Comparison of ENCODE assay signal across 10 cellular contexts in the genomic region with DNA sequence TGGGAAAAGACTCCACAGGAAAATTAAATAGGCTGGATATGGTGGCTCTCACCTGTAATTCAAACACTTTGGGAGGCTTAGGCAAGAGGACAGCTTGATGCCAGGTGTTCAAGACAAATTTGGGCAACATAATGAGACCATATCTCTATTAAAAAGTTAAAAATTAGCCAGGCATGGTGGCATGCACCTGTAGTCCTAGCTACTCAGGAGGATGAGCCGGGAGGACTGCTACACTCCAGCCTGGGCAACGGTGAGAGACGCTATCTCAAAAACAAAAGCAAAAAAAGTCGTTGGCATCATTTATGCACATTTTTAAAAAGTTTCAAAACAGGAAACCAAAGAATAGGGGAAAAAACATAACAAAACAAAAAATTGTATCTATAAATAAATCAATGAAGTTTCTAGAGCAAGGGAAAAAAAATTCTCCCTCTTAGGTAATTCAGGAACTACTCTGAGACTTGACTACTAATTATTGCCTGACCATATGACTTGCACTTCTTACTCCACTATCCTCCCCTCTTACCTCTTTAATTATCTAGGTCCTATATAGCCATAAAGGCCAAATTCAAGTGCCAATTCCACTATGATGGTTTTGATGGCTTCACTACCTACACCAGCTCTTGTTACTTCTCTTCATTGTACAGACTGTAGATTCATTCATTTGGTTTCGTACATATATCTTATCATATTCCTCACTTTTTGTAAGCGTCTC. TPM values are rescaled to one million over a fixed set of nuclear protein-coding genes. Genes with fewer than 3 reads are reported as not detected.
DNase-seq lines count a peak whose midpoint lies in the region; ATAC-seq, FAIRE-seq and TF ChIP-seq lines count a peak whose summit lies in the region.
"Had no signal": no experiment of that assay in that cellular context is flagged by ENCODE, and none has a peak within 500 bp of the region (broad histone marks: within the 10 kb centered on the region; RNA-seq: fewer than 3 reads in every experiment).

No MANE protein-coding gene starts in this region.

- H3K4me3 ChIP-seq in BE2C (ENCODE audit: low read depth, low read length) (peak overlapping the region; percentile 98), HUES64 (ENCODE audit: low read length) (peak overlapping the region; percentile 85), GM12878 (peak overlapping the region; percentile 94), mucosa of stomach (ENCODE audit: low read length) (no peak overlapping the region)

- H4K20me1 ChIP-seq in GM12878 (ENCODE audit: control insufficient read depth, insufficient read depth), result no peaks in the 10 kb centered on the region

- H3K4me1 ChIP-seq in BE2C, result no peaks in the 10 kb centered on the region
- peaks cover 23% of the 10 kb centered on the region; the same call in 1 of the 2 replicates for H3K4me1 ChIP-seq in HUES64 (ENCODE audit: insufficient read depth, low read length)
- H3K4me1 ChIP-seq in GM12878 (ENCODE audit: control insufficient read depth, insufficient read depth, low read length), result peaks cover 10% of the 10 kb centered on the region
- H3K4me1 ChIP-seq in mucosa of stomach (ENCODE audit: control insufficient read depth, insufficient read depth, low read length), result peaks cover 9% of the 10 kb centered on the region

- TF ChIP-seq CTCF in BE2C (IDR thresholded peaks at IDR 0.05; ENCODE audit: low read depth, low read length) (no peak), GM12878 (IDR thresholded peaks at IDR 0.05 in 2 of 3, conservative IDR thresholded peaks at IDR 0.05 in 1 of 3; ENCODE audit: control insufficient read depth in 2 of 3, extremely low read depth in 1 of 3, insufficient read depth in 1 of 3, low read depth in 3 of 3, low read length in 3 of 3) (no peak)

- H3K79me2 ChIP-seq in GM12878 (ENCODE audit: control insufficient read depth, insufficient read depth, low read length), result peaks cover 54% of the 10 kb centered on the region

- 91% methylated on average over 6 of the region's 6 CpGs for WGBS in HUES64
- WGBS in GM12878 (ENCODE audit: insufficient coverage, insufficient replicate concordance, low lambda C conversion rate, missing lambda C conversion rate), result 46% methylated on average over 6 of the region's 6 CpGs

- RAD21 ChIA-PET in GM12878 (lab: Charles Lee; ENCODE audit: unreplicated experiment), result interaction anchor here (1.1 to 3.7 kb wide), 3 partner anchors 11 to 47 kb away, joined by 4 to 31 read pairs (median 6); no protein-coding TSS in a partner anchor

- H3K9ac ChIP-seq in HUES64 (ENCODE audit: low read depth, low read length) (peak overlapping the region; percentile 87; the same call in 1 of the 2 replicates), GM12878 (ENCODE audit: control insufficient read depth, insufficient read depth, low read length) (peak overlapping the region; percentile 93), mucosa of stomach (ENCODE audit: low read length) (peak overlapping the region; percentile 82)

- H3K27ac ChIP-seq in HUES64 (ENCODE audit: low read depth, low read length), result no peak overlapping the region
- peak overlapping the region; percentile 82; the same call in 1 of the 2 replicates for H3K27ac ChIP-seq in GM12878 (ENCODE audit: control insufficient read depth, insufficient read depth)

- TF ChIP-seq EP300 in GM12878 (IDR thresholded peaks at IDR 0.05; ENCODE audit: borderline replicate concordance in 1 of 2, control insufficient read depth in 1 of 2, low read depth in 2 of 2, low read length in 2 of 2), result no peak

- in situ Hi-C loops in GM12878 (cut with MboI), result no loop called here

- TF ChIP-seq RAD21 in GM12878 (IDR thresholded peaks at IDR 0.05; ENCODE audit: insufficient read depth, low read depth, low read length), result no peak

- no peaks in the 10 kb centered on the region for H3K9me3 ChIP-seq in BE2C
- H3K9me3 ChIP-seq in HUES64 (ENCODE audit: insufficient read depth, low read depth, low read length), result no peaks in the 10 kb centered on the region
- H3K9me3 ChIP-seq in GM12878 (replicated peaks; ENCODE audit: control insufficient read depth, insufficient read depth, low read length), result no peaks in the 10 kb centered on the region
- H3K9me3 ChIP-seq in mucosa of stomach (ENCODE audit: control insufficient read depth, low read length), result no peaks in the 10 kb centered on the region

- H3K36me3 ChIP-seq in BE2C, result peaks cover 26% of the 10 kb centered on the region
- peaks cover 40% of the 10 kb centered on the region for H3K36me3 ChIP-seq in HUES64 (ENCODE audit: insufficient read depth, low read length)
- H3K36me3 ChIP-seq in GM12878 (ENCODE audit: control insufficient read depth in 2 of 2, insufficient read depth in 2 of 2, low read length in 1 of 2), result peaks cover 0 to 2% of the 10 kb centered on the region in 2 experiments; a peak in 1 of 4 replicates
- no peaks in the 10 kb centered on the region for H3K36me3 ChIP-seq in mucosa of stomach (ENCODE audit: control insufficient read depth, insufficient read depth, low read length)

- no peak for ATAC-seq in GM12878

- POLR2A ChIA-PET in GM12878 (lab: Charles Lee), result interaction anchor here (0.6 to 4.1 kb wide), 4 partner anchors 11 to 239 kb away, joined by 3 to 35 read pairs (median 8); a partner anchor contains a TSS

- no peaks in the 10 kb centered on the region for H3K27me3 ChIP-seq in BE2C
- no peaks in the 10 kb centered on the region for H3K27me3 ChIP-seq in HUES64 (ENCODE audit: insufficient read depth, low read length)
- H3K27me3 ChIP-seq in GM12878 (replicated peaks in 1 of 2; ENCODE audit: control insufficient read depth in 2 of 2, insufficient read depth in 2 of 2, low read length in 1 of 2), result no peaks in the 10 kb centered on the region
- H3K27me3 ChIP-seq in mucosa of stomach (ENCODE audit: control insufficient read depth, insufficient read depth, low read length), result no peaks in the 10 kb centered on the region

- intact Hi-C loops in GM12878 (cut with micrococcal nuclease; ENCODE audit: unreplicated experiment), result loop anchor here (2.0 kb wide), 1 partner anchor 53 kb away; a partner anchor contains a TSS

- SMC1A ChIA-PET in GM12878 (lab: Charles Lee; ENCODE audit: uncharacterized antibody, unreplicated experiment), result interaction anchor here (0.7 to 8.8 kb wide), 7 partner anchors 10 to 128 kb away, joined by 3 to 48 read pairs (median 3); a partner anchor contains a TSS

- no peak for FAIRE-seq in GM12878 (lab: Jason Lieb, UNC)
- FAIRE-seq: endometrium had no signal

- no peak for DNase-seq in BE2C
- no peak for DNase-seq in GM12878 (ENCODE audit: low read depth, low spot score)
- DNase-seq in LoVo (ENCODE audit: low spot score), result no peak
- DNase-seq in dedifferentiated amniotic fluid mesenchymal stem cell (ENCODE audit: extremely low spot score), result no peak
- no peak for DNase-seq in NCI-H226
- no peak for DNase-seq in NCI-H1048 (lab: John Stamatoyannopoulos, UW)
- DNase-seq: SW 1271 had no signal

- TF ChIP-seq POLR2A in GM12878 (IDR thresholded peaks at IDR 0.05; ENCODE audit: low read depth, low read length), result no peak

- no TSS peak for BruUV-seq in GM12878 (replicated peaks; lab: Mats Ljungman, UMichigan)

- H2AFZ ChIP-seq in GM12878 (ENCODE audit: control insufficient read depth, low read depth, low read length), result no peak overlapping the region

- H3K4me2 ChIP-seq in GM12878 (ENCODE audit: control insufficient read depth, insufficient read depth), result peak overlapping the region; percentile 96

- CTCF ChIA-PET in GM12878 (lab: Yijun Ruan, JAX), result interaction anchor here (0.6 to 8.0 kb wide), 6 partner anchors 10 to 73 kb away, joined by 3 to 80 read pairs (median 5); a partner anchor contains a TSS

RNA-seq across cellular contexts. Expression of a gene that starts 1.6 kb away (rescaled TPM):
- 61.9 TPM for polyA plus RNA-seq in BE2C (2012; ENCODE audit: insufficient read depth, insufficient read length, low read depth)
- 59.3 TPM for polyA plus RNA-seq in HUES64 (2013, experiment 1 of 2)
- 55.1 TPM for polyA plus RNA-seq in HUES64 (2013, experiment 2 of 2)
- total RNA-seq in GM12878 (2013; cell fraction: nucleolus; rRNA removed), result 281 and 328 TPM in 2 replicates
- total RNA-seq in GM12878 (2014; rRNA removed), result 66.3 and 79.6 TPM in 2 replicates
- total RNA-seq in GM12878 (2014; rRNA removed; fragmentation: Illumina TruSeq; extraction: Trizol), result 54.8 and 56.5 TPM in 2 replicates
- total RNA-seq in GM12878 (2021), result 56.6 and 63.9 TPM in 2 replicates
- 37.9 TPM for polyA plus RNA-seq in GM12878 (2011; ENCODE audit: low read depth)
- polyA plus RNA-seq in GM12878 (2011; rRNA removed), result 147 and 165 TPM in 2 replicates
- 126 and 137 TPM in 2 replicates for polyA plus RNA-seq in GM12878 (2011; cell fraction: cytosol; rRNA removed)
- polyA plus RNA-seq in GM12878 (2011; cell fraction: nucleus; rRNA removed), result 573 and 682 TPM in 2 replicates
- polyA plus RNA-seq in GM12878 (2012), result 46.9 and 50.9 TPM in 2 replicates
- polyA plus RNA-seq in GM12878 (2014; fragmentation: Illumina TruSeq; extraction: Trizol), result 69.4 and 71.4 TPM in 2 replicates
- 10 to 100 TPM; 32.8 to 36.0 TPM for polyA plus RNA-seq in GM12878 (2014; fragmentation: Nextera tagmentation; extraction: Ambion mirVana)
- polyA plus RNA-seq in GM12878 (2014; rRNA removed), result 82.5 and 83.9 TPM in 2 replicates
- 10 to 100 TPM; 64.7 to 70.9 TPM for polyA plus RNA-seq in GM12878 (2016; fragmentation: Nextera tagmentation; extraction: Ambion mirVana)
- 106 and 127 TPM in 2 replicates for polyA minus RNA-seq in GM12878 (2011; rRNA and poly(A)+ RNA removed)
- 24.3 and 36.8 TPM in 2 replicates for polyA minus RNA-seq in GM12878 (2011; cell fraction: cytosol; rRNA and poly(A)+ RNA removed)
- polyA minus RNA-seq in GM12878 (2011; cell fraction: nucleus; rRNA and poly(A)+ RNA removed), result 93.9 and 122 TPM in 2 replicates

RNA-seq across cellular contexts. Expression of a gene that starts 16.6 kb away (rescaled TPM):
- polyA plus RNA-seq in BE2C (2012; ENCODE audit: insufficient read depth, insufficient read length, low read depth), result 24.5 TPM
- polyA plus RNA-seq in HUES64 (2013, experiment 1 of 2), result 211 TPM
- polyA plus RNA-seq in HUES64 (2013, experiment 2 of 2), result 202 TPM
- 2.6 and 3.5 TPM in 2 replicates for total RNA-seq in GM12878 (2013; cell fraction: nucleolus; rRNA removed)
- 1.5 and 1.6 TPM in 2 replicates for total RNA-seq in GM12878 (2014; rRNA removed)
- total RNA-seq in GM12878 (2014; rRNA removed; fragmentation: Illumina TruSeq; extraction: Trizol), result 1.7 and 1.8 TPM in 2 replicates
- total RNA-seq in GM12878 (2021), result 6.2 and 6.3 TPM in 2 replicates
- polyA plus RNA-seq in GM12878 (2011; ENCODE audit: low read depth), result 1.8 TPM
- 2.0 and 2.6 TPM in 2 replicates for polyA plus RNA-seq in GM12878 (2011; rRNA removed)
- 2.5 and 3.7 TPM in 2 replicates for polyA plus RNA-seq in GM12878 (2011; cell fraction: cytosol; rRNA removed)
- 3.6 and 4.6 TPM in 2 replicates for polyA plus RNA-seq in GM12878 (2011; cell fraction: nucleus; rRNA removed)
- polyA plus RNA-seq in GM12878 (2012), result 2.5 and 2.6 TPM in 2 replicates
- polyA plus RNA-seq in GM12878 (2014; fragmentation: Illumina TruSeq; extraction: Trizol), result 4.7 and 5.1 TPM in 2 replicates
- polyA plus RNA-seq in GM12878 (2014; fragmentation: Nextera tagmentation; extraction: Ambion mirVana), result 1 to 10 TPM; 1.9 to 2.3 TPM
- polyA plus RNA-seq in GM12878 (2014; rRNA removed), result 3.4 and 4.5 TPM in 2 replicates
- polyA plus RNA-seq in GM12878 (2016; fragmentation: Nextera tagmentation; extraction: Ambion mirVana), result 1 to 10 TPM; 1.6 to 1.7 TPM
- 2.7 and 4.1 TPM in 2 replicates for polyA minus RNA-seq in GM12878 (2011; rRNA and poly(A)+ RNA removed)
- 0.80 and 2.0 TPM in 2 replicates for polyA minus RNA-seq in GM12878 (2011; cell fraction: cytosol; rRNA and poly(A)+ RNA removed)
- polyA minus RNA-seq in GM12878 (2011; cell fraction: nucleus; rRNA and poly(A)+ RNA removed), result 2.4 and 3.0 TPM in 2 replicates

RNA-seq across cellular contexts. Expression of a gene that starts 32.6 kb away (rescaled TPM):
- polyA plus RNA-seq in BE2C (2012; ENCODE audit: insufficient read depth, insufficient read length, low read depth), result 65.2 TPM
- 32.4 TPM for polyA plus RNA-seq in HUES64 (2013, experiment 1 of 2)
- polyA plus RNA-seq in HUES64 (2013, experiment 2 of 2), result 29.9 TPM
- total RNA-seq in GM12878 (2013; cell fraction: nucleolus; rRNA removed), result 49.4 and 57.4 TPM in 2 replicates
- total RNA-seq in GM12878 (2014; rRNA removed) (17.1 and 18.4 TPM in 2 replicates), GM12878 (2014; rRNA removed; fragmentation: Illumina TruSeq; extraction: Trizol) (26.0 and 27.4 TPM in 2 replicates), GM12878 (2021) (53.8 and 55.5 TPM in 2 replicates)
- 58.9 TPM for polyA plus RNA-seq in GM12878 (2011; ENCODE audit: low read depth)
- polyA plus RNA-seq in GM12878 (2011; rRNA removed) (70.3 and 113 TPM in 2 replicates), GM12878 (2014; fragmentation: Illumina TruSeq; extraction: Trizol) (59.8 and 74.8 TPM in 2 replicates), GM12878 (2014; fragmentation: Nextera tagmentation; extraction: Ambion mirVana) (10 to 100 TPM; 54.7 to 55.5 TPM), GM12878 (2014; rRNA removed) (53.1 and 54.8 TPM in 2 replicates), GM12878 (2016; fragmentation: Nextera tagmentation; extraction: Ambion mirVana) (10 to 100 TPM; 54.8 to 57.8 TPM)
- polyA plus RNA-seq in GM12878 (2011; cell fraction: cytosol; rRNA removed), result 88.9 and 111 TPM in 2 replicates
- polyA plus RNA-seq in GM12878 (2011; cell fraction: nucleus; rRNA removed), result 61.4 and 80.7 TPM in 2 replicates
- polyA plus RNA-seq in GM12878 (2012), result 39.8 and 70.7 TPM in 2 replicates
- polyA minus RNA-seq in GM12878 (2011; rRNA and poly(A)+ RNA removed), result 103 and 114 TPM in 2 replicates
- polyA minus RNA-seq in GM12878 (2011; cell fraction: cytosol; rRNA and poly(A)+ RNA removed), result 15.1 and 27.9 TPM in 2 replicates
- 18.7 and 29.6 TPM in 2 replicates for polyA minus RNA-seq in GM12878 (2011; cell fraction: nucleus; rRNA and poly(A)+ RNA removed)

RNA-seq across cellular contexts. Expression of a gene that starts 32.8 kb away (rescaled TPM):
- polyA plus RNA-seq in BE2C (2012; ENCODE audit: insufficient read depth, insufficient read length, low read depth), result 39.2 TPM
- polyA plus RNA-seq in HUES64 (2013, experiment 1 of 2), result 14.3 TPM
- 18.5 TPM for polyA plus RNA-seq in HUES64 (2013, experiment 2 of 2)
- total RNA-seq in GM12878 (2013; cell fraction: nucleolus; rRNA removed), result 60.8 and 71.3 TPM in 2 replicates
- total RNA-seq in GM12878 (2014; rRNA removed), result 10.5 and 13.1 TPM in 2 replicates
- 18.8 and 19.9 TPM in 2 replicates for total RNA-seq in GM12878 (2014; rRNA removed; fragmentation: Illumina TruSeq; extraction: Trizol)
- 14.5 and 18.4 TPM in 2 replicates for total RNA-seq in GM12878 (2021)
- polyA plus RNA-seq in GM12878 (2011; ENCODE audit: low read depth), result 14.8 TPM
- polyA plus RNA-seq in GM12878 (2011; rRNA removed), result 45.1 and 57.7 TPM in 2 replicates
- polyA plus RNA-seq in GM12878 (2011; cell fraction: cytosol; rRNA removed), result 22.4 and 26.5 TPM in 2 replicates
- polyA plus RNA-seq in GM12878 (2011; cell fraction: nucleus; rRNA removed), result 37.8 and 42.7 TPM in 2 replicates
- 20.1 and 20.4 TPM in 2 replicates for polyA plus RNA-seq in GM12878 (2012)
- polyA plus RNA-seq in GM12878 (2014; fragmentation: Illumina TruSeq; extraction: Trizol), result 19.4 and 26.2 TPM in 2 replicates
- 1 to 10 TPM; 5.6 to 9.8 TPM for polyA plus RNA-seq in GM12878 (2014; fragmentation: Nextera tagmentation; extraction: Ambion mirVana)
- polyA plus RNA-seq in GM12878 (2014; rRNA removed), result 16.4 and 18.8 TPM in 2 replicates
- polyA plus RNA-seq in GM12878 (2016; fragmentation: Nextera tagmentation; extraction: Ambion mirVana), result 10 to 100 TPM in 1 of 2 experiments, 1 to 10 TPM in 1; 9.6 to 10.3 TPM
- polyA minus RNA-seq in GM12878 (2011; rRNA and poly(A)+ RNA removed), result 36.3 and 51.9 TPM in 2 replicates
- polyA minus RNA-seq in GM12878 (2011; cell fraction: cytosol; rRNA and poly(A)+ RNA removed), result 8.3 and 8.5 TPM in 2 replicates
- 12.0 and 17.5 TPM in 2 replicates for polyA minus RNA-seq in GM12878 (2011; cell fraction: nucleus; rRNA and poly(A)+ RNA removed)

RNA-seq across cellular contexts. Expression of a gene that starts 53.7 kb away (rescaled TPM):
- polyA plus RNA-seq in BE2C (2012; ENCODE audit: insufficient read depth, insufficient read length, low read depth), result 88.1 TPM
- 56.5 TPM for polyA plus RNA-seq in HUES64 (2013, experiment 1 of 2)
- polyA plus RNA-seq in HUES64 (2013, experiment 2 of 2), result 57.4 TPM
- total RNA-seq in GM12878 (2013; cell fraction: nucleolus; rRNA removed), result 181 and 186 TPM in 2 replicates
- total RNA-seq in GM12878 (2014; rRNA removed) (59.8 and 61.2 TPM in 2 replicates), GM12878 (2014; rRNA removed; fragmentation: Illumina TruSeq; extraction: Trizol) (50.8 and 53.6 TPM in 2 replicates), GM12878 (2021) (79.5 and 80.7 TPM in 2 replicates)
- 33.1 TPM for polyA plus RNA-seq in GM12878 (2011; ENCODE audit: low read depth)
- polyA plus RNA-seq in GM12878 (2011; rRNA removed) (15.4 and 23.3 TPM in 2 replicates), GM12878 (2014; fragmentation: Illumina TruSeq; extraction: Trizol) (52.1 and 60.4 TPM in 2 replicates), GM12878 (2014; fragmentation: Nextera tagmentation; extraction: Ambion mirVana) (10 to 100 TPM; 20.2 to 28.2 TPM), GM12878 (2014; rRNA removed) (31.1 and 34.2 TPM in 2 replicates), GM12878 (2016; fragmentation: Nextera tagmentation; extraction: Ambion mirVana) (10 to 100 TPM; 32.8 to 38.2 TPM)
- 33.4 and 34.9 TPM in 2 replicates for polyA plus RNA-seq in GM12878 (2011; cell fraction: cytosol; rRNA removed)
- polyA plus RNA-seq in GM12878 (2011; cell fraction: nucleus; rRNA removed), result 84.8 and 98.6 TPM in 2 replicates
- polyA plus RNA-seq in GM12878 (2012), result 36.9 and 73.3 TPM in 2 replicates
- polyA minus RNA-seq in GM12878 (2011; rRNA and poly(A)+ RNA removed), result 65.5 and 76.4 TPM in 2 replicates
- polyA minus RNA-seq in GM12878 (2011; cell fraction: cytosol; rRNA and poly(A)+ RNA removed), result 34.2 and 35.8 TPM in 2 replicates
- polyA minus RNA-seq in GM12878 (2011; cell fraction: nucleus; rRNA and poly(A)+ RNA removed), result 40.1 and 78.9 TPM in 2 replicates
